Comparison of ENCODE assay signal across 1 cellular context in genomic region chr2:2181505-2181904, GRCh38.
TF ChIP-seq lines count a peak whose summit lies in the region.

No MANE protein-coding gene starts in this region.

TF ChIP-seq in H1, 55 proteins besides CTCF, POLR2A, EP300 and RAD21 (continued from another document):
- TF ChIP-seq CHD7 (IDR thresholded peaks at IDR 0.05; ENCODE audit: insufficient replicate concordance, low read length): no peak
